In the genomic region with DNA sequence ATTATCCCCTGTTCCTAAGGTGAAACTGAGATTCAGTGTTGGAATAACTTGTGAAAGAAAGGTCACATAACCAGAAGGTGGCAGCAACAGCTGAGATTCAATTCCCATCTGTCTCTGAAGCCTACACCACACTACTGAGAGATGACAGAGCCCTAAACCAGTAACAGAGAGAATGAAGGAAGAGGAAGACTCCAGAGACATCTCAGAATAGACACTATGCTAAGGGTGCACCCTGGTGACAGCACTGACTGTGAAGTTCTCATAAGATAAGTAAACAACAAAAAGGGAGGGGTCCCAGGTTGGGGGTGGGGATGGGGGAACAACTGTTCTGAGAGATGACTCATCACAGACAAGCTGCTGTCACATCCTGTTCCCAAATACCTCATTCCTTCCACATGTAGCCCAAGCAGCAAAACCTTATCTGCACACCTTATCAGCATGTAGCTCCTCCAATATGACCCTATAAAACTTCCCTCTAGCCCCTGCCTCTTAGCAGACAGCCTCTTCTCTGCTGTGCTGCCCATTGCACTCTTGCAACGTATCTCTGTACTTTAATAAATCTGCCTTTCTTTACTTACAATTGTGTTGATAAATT, we compare ENCODE assay signal across 10 cellular contexts. TPM values are rescaled to one million over a fixed set of nuclear protein-coding genes. Genes with fewer than 3 reads are reported as not detected.
DNase-seq lines count a peak whose midpoint lies in the region; ATAC-seq lines count a peak whose summit lies in the region.
"Had no signal": no experiment of that assay in that cellular context is flagged by ENCODE, and none has a peak within 500 bp of the region (broad histone marks: within the 10 kb centered on the region; RNA-seq: fewer than 3 reads in every experiment).

No MANE protein-coding gene starts in this region.

- no peak for ATAC-seq in HG02938 (IDR thresholded peaks at IDR 0.05; ENCODE audit: unreplicated experiment)
- no peak for ATAC-seq in sciatic nerve

- DNase-seq in SIG-M5 treated with dmso at 0.1 percent for 504 hours (lab: John Stamatoyannopoulos, UW; ENCODE audit: unreplicated experiment) (peak; percentile 2), SIG-M5 (lab: John Stamatoyannopoulos, UW) (no peak), NCI-H2171 treated with DMSO at 0.1 percent for 48 hours (lab: John Stamatoyannopoulos, UW) (peak; percentile 77), astrocyte of the hippocampus (ENCODE audit: low read depth, low spot score) (peak; percentile 19), renal cortical epithelial cell (ENCODE audit: low read depth) (peak; percentile 22), sciatic nerve (ENCODE audit: low spot score) (no peak), nucleus accumbens (lab: John Stamatoyannopoulos, UW) (no peak)
- DNase-seq: activated CD4-positive, CD25-positive, alpha-beta regulatory T cell; hippocampal formation had no signal

- intact Hi-C loops in sciatic nerve (cut with DNase I) = no loop called here

RNA-seq across cellular contexts. Expression of gene UTP14C, which starts 46.5 kb away (rescaled TPM):
- total RNA-seq in renal cortical epithelial cell (12.7 and 35.0 TPM in 2 replicates), sciatic nerve (15.7 TPM)

RNA-seq across cellular contexts. Expression of gene NEK5, which starts 57.8 kb away (rescaled TPM):
- total RNA-seq in renal cortical epithelial cell (0.17 and 1.4 TPM in 2 replicates), sciatic nerve (0.36 TPM)

RNA-seq across cellular contexts. Expression of gene ALG11, which starts 58.8 kb away (rescaled TPM):
- total RNA-seq in renal cortical epithelial cell (23.8 and 41.3 TPM in 2 replicates), sciatic nerve (43.5 TPM)

RNA-seq across cellular contexts. Expression of gene ATP7B, which starts 59.8 kb away (rescaled TPM):
- total RNA-seq in renal cortical epithelial cell (3.5 and 15.9 TPM in 2 replicates), sciatic nerve (11.5 TPM)

Comparison
In these comparisons a context has a peak if more than half of its experiments do, and no peak if none do; other contexts are left out.
1. DNase-seq: peak in SIG-M5 treated with dmso at 0.1 percent for 504 hours (single experiment), NCI-H2171 treated with DMSO at 0.1 percent for 48 hours (single experiment), astrocyte of the hippocampus (single experiment) and renal cortical epithelial cell (single experiment); none in SIG-M5 (single experiment), sciatic nerve (single experiment) and nucleus accumbens (0 of 56).